ENCODE assay signal across 14 cellular contexts in the genomic region with DNA sequence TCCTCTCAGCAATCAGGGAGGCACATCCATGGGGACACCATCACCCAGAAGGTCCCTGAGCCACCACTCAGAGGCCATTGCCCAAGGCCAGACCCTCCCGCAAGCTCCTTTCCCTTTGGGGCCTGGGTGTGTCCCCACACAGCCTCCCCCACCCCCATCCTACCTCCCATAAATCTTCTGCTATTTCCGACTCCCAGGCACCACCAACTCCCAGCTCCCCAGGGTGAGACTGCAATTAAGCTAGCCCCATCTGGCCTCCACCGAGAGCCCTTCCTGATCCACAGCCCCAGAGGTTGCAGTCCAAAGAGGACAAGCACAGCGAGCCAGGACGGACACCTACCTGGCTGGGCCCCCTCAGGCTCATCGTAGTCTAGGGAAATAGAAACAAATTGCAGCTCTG. TPM values are rescaled to one million over a fixed set of nuclear protein-coding genes. Genes with fewer than 3 reads are reported as not detected.
DNase-seq lines count a peak whose midpoint lies in the region; ATAC-seq and TF ChIP-seq lines count a peak whose summit lies in the region.
"Had no signal": no experiment of that assay in that cellular context is flagged by ENCODE, and none has a peak within 500 bp of the region (broad histone marks: within the 10 kb centered on the region; RNA-seq: fewer than 3 reads in every experiment).

No MANE protein-coding gene starts in this region.

- peaks cover 5% of the 10 kb centered on the region for H3K79me2 ChIP-seq in neural progenitor cell (ENCODE audit: low read depth)

- no peak overlapping the region for H3K4me3 Mint-ChIP-seq in neural progenitor cell
- H3K4me3 Mint-ChIP-seq in endothelial cell (ENCODE audit: unreplicated experiment), result no peak overlapping the region
- H3K4me3 Mint-ChIP-seq: activated CD4-positive, alpha-beta memory T cell treated with anti-CD3 and anti-CD28 coated beads for 36 hours had no signal

- H3F3A ChIP-seq in neural progenitor cell (ENCODE audit: low read depth), result no peaks in the 10 kb centered on the region

- H3K27me3 ChIP-seq in left ventricle myocardium inferior (ENCODE audit: low read depth), result no peaks in the 10 kb centered on the region
- no peaks in the 10 kb centered on the region for H3K27me3 ChIP-seq in neural progenitor cell
- H3K27me3 ChIP-seq in upper lobe of left lung, result no peaks in the 10 kb centered on the region

- peaks cover 5% of the 10 kb centered on the region for H3K36me3 Mint-ChIP-seq in neural progenitor cell
- H3K36me3 Mint-ChIP-seq in endothelial cell (ENCODE audit: low read depth, unreplicated experiment), result peaks cover 26% of the 10 kb centered on the region

- H2AFZ ChIP-seq in neural progenitor cell (replicated peaks), result no peak overlapping the region

- H3K9me3 Mint-ChIP-seq in neural progenitor cell, result no peaks in the 10 kb centered on the region
- no peaks in the 10 kb centered on the region for H3K9me3 Mint-ChIP-seq in endothelial cell (ENCODE audit: unreplicated experiment)
- H3K9me3 Mint-ChIP-seq: activated CD4-positive, alpha-beta memory T cell treated with anti-CD3 and anti-CD28 coated beads for 36 hours; immature natural killer cell had no signal

- DNase-seq in left ventricle myocardium inferior (no peak), cardiac septum (ENCODE audit: low spot score) (no peak), caudate nucleus (lab: John Stamatoyannopoulos, UW) (no peak), neural progenitor cell (ENCODE audit: low spot score) (no peak), upper lobe of left lung (no peak), RKO (ENCODE audit: low spot score) (no peak), NCI-H1048 (lab: John Stamatoyannopoulos, UW) (no peak), endothelial cell (ENCODE audit: low spot score) (no peak)
- DNase-seq: activated CD4-positive, alpha-beta memory T cell treated with anti-CD3 and anti-CD28 coated beads for 36 hours; activated gamma-delta T cell treated with Interleukin-2 at 50 U/mL for 16 hours; AML-193; immature natural killer cell; NCI-H524; small intestine had no signal

- peaks cover 21% of the 10 kb centered on the region for H3K4me1 Mint-ChIP-seq in neural progenitor cell
- H3K4me1 Mint-ChIP-seq in endothelial cell (ENCODE audit: unreplicated experiment), result peaks cover 6% of the 10 kb centered on the region

- no peak for TF ChIP-seq POLR2A in upper lobe of left lung (IDR thresholded peaks at IDR 0.05)

- H3K4me1 ChIP-seq in left ventricle myocardium inferior (peaks cover 60% of the 10 kb centered on the region), neural progenitor cell (no peaks in the 10 kb centered on the region), upper lobe of left lung (peaks cover 14 to 29% (median 27%) of the 10 kb centered on the region in 4 donors)

- H3K9me3 ChIP-seq in left ventricle myocardium inferior (replicated peaks), result no peaks in the 10 kb centered on the region
- no peaks in the 10 kb centered on the region for H3K9me3 ChIP-seq in neural progenitor cell (ENCODE audit: low read depth)
- no peaks in the 10 kb centered on the region for H3K9me3 ChIP-seq in upper lobe of left lung

- H3K4me3 ChIP-seq in left ventricle myocardium inferior, result peak overlapping the region; percentile 2
- no peak overlapping the region for H3K4me3 ChIP-seq in neural progenitor cell
- H3K4me3 ChIP-seq in upper lobe of left lung, result no peak overlapping the region

- no peak overlapping the region for H3K4me2 ChIP-seq in neural progenitor cell

- no peak for ATAC-seq in upper lobe of left lung (ENCODE audit: low FRiP score in 2 of 2)

- H3K27ac Mint-ChIP-seq in neural progenitor cell (peak overlapping the region; percentile 89), endothelial cell (ENCODE audit: unreplicated experiment) (no peak overlapping the region)
- H3K27ac Mint-ChIP-seq: activated CD4-positive, alpha-beta memory T cell treated with anti-CD3 and anti-CD28 coated beads for 36 hours had no signal

- H4K20me1 ChIP-seq in neural progenitor cell (ENCODE audit: low read depth), result no peaks in the 10 kb centered on the region

- peaks cover 3% of the 10 kb centered on the region for H3K27me3 Mint-ChIP-seq in neural progenitor cell (ENCODE audit: insufficient read depth, low read depth)
- peaks cover 5% of the 10 kb centered on the region for H3K27me3 Mint-ChIP-seq in endothelial cell (ENCODE audit: unreplicated experiment)
- H3K27me3 Mint-ChIP-seq: activated CD4-positive, alpha-beta memory T cell treated with anti-CD3 and anti-CD28 coated beads for 36 hours had no signal

- 87 to 93% methylated on average over 3 to 6 of the region's 6 CpGs for WGBS in upper lobe of left lung, 2 donors

- TF ChIP-seq CTCF in left ventricle myocardium inferior (IDR thresholded peaks at IDR 0.05; ENCODE audit: borderline replicate concordance) (no peak), neural progenitor cell (IDR thresholded peaks at IDR 0.05) (no peak), upper lobe of left lung (IDR thresholded peaks at IDR 0.05) (no peak), endothelial cell (IDR thresholded peaks at IDR 0.05; ENCODE audit: unreplicated experiment) (no peak)

- H3K36me3 ChIP-seq in left ventricle myocardium inferior, result peaks cover 61% of the 10 kb centered on the region
- H3K36me3 ChIP-seq in neural progenitor cell, result no peaks in the 10 kb centered on the region
- H3K36me3 ChIP-seq in upper lobe of left lung, result peaks cover 15 to 57% (median 49%) of the 10 kb centered on the region in 4 donors

- H3K27ac ChIP-seq in left ventricle myocardium inferior (replicated peaks) (peak overlapping the region; percentile 96), caudate nucleus (ENCODE audit: low read depth, low read length) (peak overlapping the region; percentile 91), neural progenitor cell (no peak overlapping the region), upper lobe of left lung (peak overlapping the region in 3 of 4 donors; percentile 14 to 53 (median 23))

- no peak overlapping the region for H3K9ac ChIP-seq in neural progenitor cell

- no peak for TF ChIP-seq EP300 in upper lobe of left lung (IDR thresholded peaks at IDR 0.05)

- intact Hi-C loops in left ventricle myocardium inferior (cut with micrococcal nuclease) (no loop called here), cardiac septum (cut with DNase I) (no loop called here)

RNA-seq across cellular contexts. Expression of a gene that starts 6.3 kb away (rescaled TPM):
- 101 TPM for total RNA-seq in left ventricle myocardium inferior
- 152 TPM for total RNA-seq in cardiac septum
- total RNA-seq in neural progenitor cell (ENCODE audit: low replicate concordance), result 8.1 and 11.8 TPM in 2 replicates
- 10 to 100 TPM; 33.8 to 81.8 (median 50.7) TPM for total RNA-seq in upper lobe of left lung
- total RNA-seq in endothelial cell (ENCODE audit: unreplicated experiment), result 69.5 TPM

RNA-seq across cellular contexts. Expression of a gene that starts 6.7 kb away (rescaled TPM):
- total RNA-seq in left ventricle myocardium inferior (7.3 TPM), cardiac septum (6.7 TPM), neural progenitor cell (ENCODE audit: low replicate concordance) (2.8 and 10.7 TPM in 2 replicates), upper lobe of left lung (10 to 100 TPM in 3 of 6 donors, 1 to 10 TPM in 3; 5.3 to 17.2 (median 10.5) TPM), endothelial cell (ENCODE audit: unreplicated experiment) (23.2 TPM)

RNA-seq across cellular contexts. Expression of a gene that starts 24.9 kb away (rescaled TPM):
- total RNA-seq in left ventricle myocardium inferior, result not detected
- total RNA-seq in cardiac septum, result not detected
- total RNA-seq in neural progenitor cell (ENCODE audit: low replicate concordance), result 0.06 TPM in 1 of 2 replicates, not detected in the other
- under 1 TPM in 2 of 6 donors, not detected in 4; 0.37 to 0.40 TPM for total RNA-seq in upper lobe of left lung
- total RNA-seq in endothelial cell (ENCODE audit: unreplicated experiment), result 4.4 TPM
